Comparison of ENCODE assay signal across 16 cellular contexts in the genomic region with DNA sequence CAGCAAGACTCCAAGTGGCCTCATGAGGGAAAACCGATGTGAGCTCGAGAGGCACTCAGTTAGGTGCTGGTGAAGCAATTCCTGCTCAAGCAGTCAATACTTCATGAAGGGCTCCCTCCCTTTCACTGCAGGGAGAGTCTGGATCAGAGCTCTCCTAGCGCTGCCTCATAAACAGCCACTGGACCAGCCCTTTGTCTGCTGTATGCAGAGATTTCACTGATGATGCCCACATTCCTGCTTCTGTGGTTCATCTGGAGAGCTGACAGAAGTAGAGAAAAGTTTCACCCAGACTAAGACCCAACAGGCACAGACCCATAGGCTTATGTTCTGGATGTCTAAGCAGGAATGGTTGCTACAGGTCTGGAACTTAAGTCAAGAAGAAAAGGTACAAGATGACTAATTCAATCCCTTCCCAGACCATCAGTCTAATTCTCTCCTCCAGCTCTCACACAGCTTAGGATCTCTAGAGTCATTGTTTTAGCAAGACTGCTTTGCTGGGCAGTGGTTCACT. TPM values are rescaled to one million over a fixed set of nuclear protein-coding genes. Genes with fewer than 3 reads are reported as not detected.
DNase-seq lines count a peak whose midpoint lies in the region; ATAC-seq, FAIRE-seq and TF ChIP-seq lines count a peak whose summit lies in the region.
"Had no signal": no experiment of that assay in that cellular context is flagged by ENCODE, and none has a peak within 500 bp of the region (broad histone marks: within the 10 kb centered on the region; RNA-seq: fewer than 3 reads in every experiment).

No MANE protein-coding gene starts in this region.

- H3K9me3 ChIP-seq in BLaER1 = no peaks in the 10 kb centered on the region
- H3K9me3 ChIP-seq in smooth muscle cell (replicated peaks; ENCODE audit: low read depth) = no peaks in the 10 kb centered on the region
- H3K9me3 ChIP-seq: ovary, SJSA1 had no signal

- H3K4me1 ChIP-seq in BLaER1 (peaks cover 71% of the 10 kb centered on the region), smooth muscle cell (ENCODE audit: low read depth) (no peaks in the 10 kb centered on the region)

- peak overlapping the region; percentile 97 to 99 for H3K27ac Mint-ChIP-seq in natural killer cell

- peak; percentile 27; the same call in 1 of the 2 replicates for TF ChIP-seq POLR2A in GM12892 (IDR thresholded peaks at IDR 0.05; ENCODE audit: low read depth, low read length)

- no peaks in the 10 kb centered on the region for H3K9me3 Mint-ChIP-seq in natural killer cell

- H3F3A ChIP-seq in smooth muscle cell (ENCODE audit: low read depth) = no peaks in the 10 kb centered on the region

- H3K4me3 ChIP-seq in BLaER1 (no peak overlapping the region), smooth muscle cell (no peak overlapping the region)
- H3K4me3 ChIP-seq: ovary, SJSA1 had no signal

- no peaks in the 10 kb centered on the region for H3K27me3 Mint-ChIP-seq in natural killer cell (ENCODE audit: low read depth in 2 of 2)

- intact Hi-C loops in natural killer cell (cut with micrococcal nuclease) = no loop called here

- no peaks in the 10 kb centered on the region for H3K79me2 ChIP-seq in smooth muscle cell (ENCODE audit: low read depth)

- H3K36me3 Mint-ChIP-seq in natural killer cell = peaks cover 23% of the 10 kb centered on the region

- no peaks in the 10 kb centered on the region for H3K27me3 ChIP-seq in BLaER1
- no peaks in the 10 kb centered on the region for H3K27me3 ChIP-seq in smooth muscle cell (ENCODE audit: low read depth)
- H3K27me3 ChIP-seq: ovary, SJSA1 had no signal

- no peak overlapping the region for H3K9ac ChIP-seq in BLaER1
- no peak overlapping the region for H3K9ac ChIP-seq in smooth muscle cell (ENCODE audit: low read depth)

- peaks cover 85 to 98% of the 10 kb centered on the region in 2 donors for H3K4me1 Mint-ChIP-seq in natural killer cell

- ATAC-seq in natural killer cell (no peak), esophagus mucosa (no peak)
- ATAC-seq: left ventricle myocardium superior had no signal

- no peak overlapping the region for H3K27ac ChIP-seq in BLaER1
- H3K27ac ChIP-seq in smooth muscle cell (ENCODE audit: low read depth) = no peak overlapping the region
- H3K27ac ChIP-seq: ovary, SJSA1 had no signal

- H2AFZ ChIP-seq in smooth muscle cell (ENCODE audit: low read depth) = no peak overlapping the region

- 89% methylated on average over 3 of the region's 3 CpGs for WGBS in smooth muscle cell (ENCODE audit: low lambda C conversion rate)

- DNase-seq in GM12892 (ENCODE audit: insufficient read length) (no peak), amniotic epithelial cell (ENCODE audit: low read depth) (peak; percentile 42), natural killer cell (no peak), NCI-H1930 (lab: John Stamatoyannopoulos, UW) (no peak), smooth muscle cell (lab: John Stamatoyannopoulos, UW; ENCODE audit: unreplicated experiment) (no peak)
- DNase-seq in effector CD8-positive, alpha-beta T cell (lab: John Stamatoyannopoulos, UW) = no peak
- DNase-seq: amniotic stem cell; effector CD4-positive, alpha-beta T cell; left ventricle myocardium superior; NCI-H1417; NCI-H748 treated with DMSO at 0.1 percent for 48 hours had no signal

- H3K4me3 Mint-ChIP-seq in natural killer cell = peak overlapping the region; percentile 90

- FAIRE-seq in GM12892 (lab: Jason Lieb, UNC) = no peak

- no peak for TF ChIP-seq CTCF in natural killer cell (IDR thresholded peaks at IDR 0.05)
- no peak for TF ChIP-seq CTCF in smooth muscle cell (IDR thresholded peaks at IDR 0.05; ENCODE audit: borderline replicate concordance, insufficient read depth, poor library complexity, severe bottlenecking)

- peak overlapping the region; percentile 96 for H3K4me2 ChIP-seq in BLaER1
- no peak overlapping the region for H3K4me2 ChIP-seq in smooth muscle cell

- peaks cover 70% of the 10 kb centered on the region for H3K36me3 ChIP-seq in BLaER1
- no peaks in the 10 kb centered on the region for H3K36me3 ChIP-seq in smooth muscle cell (ENCODE audit: low read depth)
- H3K36me3 ChIP-seq: ovary, SJSA1 had no signal

- peaks cover 33% of the 10 kb centered on the region for H4K20me1 ChIP-seq in BLaER1
- no peaks in the 10 kb centered on the region for H4K20me1 ChIP-seq in smooth muscle cell (ENCODE audit: low read depth)

RNA-seq across cellular contexts. Expression of a gene that starts 4.0 kb away (rescaled TPM):
- polyA plus RNA-seq in GM12892 (2012; ENCODE audit: missing spikeins) = 83.0 TPM
- 100 to 1,000 TPM; 463 to 946 (median 562) TPM for total RNA-seq in natural killer cell
- total RNA-seq in smooth muscle cell = 0.67 and 4.8 TPM in 2 replicates
- polyA plus RNA-seq in smooth muscle cell = 8.2 and 12.7 TPM in 2 replicates
- 5.3 TPM for total RNA-seq in esophagus mucosa

RNA-seq across cellular contexts. Expression of a gene that starts 27.8 kb away (rescaled TPM):
- 0.28 TPM for polyA plus RNA-seq in GM12892 (2012; ENCODE audit: missing spikeins)
- total RNA-seq in natural killer cell (under 1 TPM in 1 of 3 donors, not detected in 2; 0.45 TPM), smooth muscle cell (not detected in 2 replicates), esophagus mucosa (not detected)
- polyA plus RNA-seq in smooth muscle cell = not detected in 2 replicates
- total RNA-seq: H4, left ventricle myocardium superior, SJSA1 had no signal

RNA-seq across cellular contexts. Expression of a gene that starts 30.3 kb away (rescaled TPM):
- 0.74 TPM for polyA plus RNA-seq in GM12892 (2012; ENCODE audit: missing spikeins)
- 1 to 10 TPM; 7.8 to 8.6 (median 8.5) TPM for total RNA-seq in natural killer cell
- total RNA-seq in smooth muscle cell = 0.54 and 0.85 TPM in 2 replicates
- polyA plus RNA-seq in smooth muscle cell = 0.57 and 0.88 TPM in 2 replicates
- total RNA-seq in esophagus mucosa = 0.28 TPM
- total RNA-seq: H4 had no signal

Comparison
In these comparisons a context has a peak if more than half of its experiments do, and no peak if none do; other contexts are left out.
1. RNA of a gene that starts 4.0 kb away (total RNA-seq): 463 to 946 TPM in natural killer cell; 5.3 TPM in esophagus mucosa (single experiment) and 0.67 to 4.8 TPM in smooth muscle cell; every median in the first group is over 10 times any median in the second.